In the genomic region with DNA sequence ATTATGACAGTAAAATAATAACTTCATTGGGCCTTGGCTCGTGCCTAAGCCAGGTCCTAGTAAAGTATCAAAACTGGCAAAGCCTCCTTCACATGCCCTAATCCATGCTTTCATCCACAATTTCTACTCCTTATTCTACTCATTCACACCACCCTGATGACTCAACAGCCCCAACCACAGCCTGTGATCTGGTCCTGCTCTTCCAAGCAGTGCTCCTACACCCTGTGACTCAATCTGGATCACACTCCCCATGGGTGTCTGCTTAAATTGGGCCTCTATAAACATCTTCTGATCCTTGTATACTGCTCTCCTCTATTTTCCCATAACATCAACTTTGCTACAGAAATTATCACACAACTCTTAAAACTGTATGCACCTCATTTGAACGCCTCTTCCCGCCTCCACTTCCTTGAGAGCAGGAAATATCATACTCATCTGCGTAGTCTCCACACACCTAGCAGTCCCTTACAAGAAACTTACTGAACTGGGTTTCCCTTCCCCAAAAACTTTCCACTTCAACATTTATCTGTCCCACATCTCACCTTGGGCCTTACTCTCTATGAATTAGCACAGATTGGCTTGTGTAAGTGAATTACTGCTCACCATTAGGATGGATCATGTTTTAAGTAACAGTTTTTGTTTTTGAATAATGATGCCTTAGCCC, we compare ENCODE assay signal across 9 cellular contexts. TPM values are rescaled to one million over a fixed set of nuclear protein-coding genes. Genes with fewer than 3 reads are reported as not detected.
DNase-seq lines count a peak whose midpoint lies in the region; TF ChIP-seq lines count a peak whose summit lies in the region.
"Had no signal": no experiment of that assay in that cellular context is flagged by ENCODE, and none has a peak within 500 bp of the region (broad histone marks: within the 10 kb centered on the region; RNA-seq: fewer than 3 reads in every experiment).

No MANE protein-coding gene starts in this region.

- TF ChIP-seq CTCF in brain microvascular endothelial cell (IDR thresholded peaks at IDR 0.05; ENCODE audit: low read depth, low read length, missing control alignments) (no peak), type B pancreatic cell (conservative IDR thresholded peaks at IDR 0.05) (no peak)

- H3K36me3 Mint-ChIP-seq in CD8-positive, alpha-beta memory T cell, result peaks cover 16 to 42% (median 17%) of the 10 kb centered on the region in 3 donors
- peaks cover 25% of the 10 kb centered on the region for H3K36me3 Mint-ChIP-seq in type B pancreatic cell

- H3K9me3 Mint-ChIP-seq in CD8-positive, alpha-beta memory T cell, result no peaks in the 10 kb centered on the region
- no peaks in the 10 kb centered on the region for H3K9me3 Mint-ChIP-seq in type B pancreatic cell

- DNase-seq in activated CD4-positive, alpha-beta T cell treated with anti-CD3 and anti-CD28 coated beads, Interleukin-2, amount 50 U/mL, for 48 hours, result peak; percentile 53 to 67
- DNase-seq in activated CD4-positive, alpha-beta T cell treated with anti-CD3 and anti-CD28 coated beads, Interleukin-2, amount 50 U/mL, for 4 hours, result no peak
- DNase-seq in HPDE6-E6E7 (ENCODE audit: extremely low spot score) (peak; percentile 27), brain microvascular endothelial cell (peak; percentile 49), SHP77 treated with DMSO at 0.1 percent for 48 hours (lab: John Stamatoyannopoulos, UW) (no peak), type B pancreatic cell (ENCODE audit: extremely low spot score, unreplicated experiment) (no peak)
- peak in 2 of 3 donors; percentile 40 to 45 for DNase-seq in stimulated activated CD4-positive, alpha-beta T cell treated with anti-CD3 and anti-CD28 coated beads, TNF-alpha, amount 100 ng/mL, for 48 hours (ENCODE audit: low read depth in 3 of 3)
- DNase-seq in CD8-positive, alpha-beta memory T cell, result no peak

- peaks cover 21% of the 10 kb centered on the region for H3K36me3 ChIP-seq in brain microvascular endothelial cell (replicated peaks)
- peaks cover 47% of the 10 kb centered on the region for H3K36me3 ChIP-seq in CD8-positive, alpha-beta memory T cell (ENCODE audit: insufficient read depth, low read length)

- no peak overlapping the region for H3K4me3 Mint-ChIP-seq in CD8-positive, alpha-beta memory T cell
- no peak overlapping the region for H3K4me3 Mint-ChIP-seq in type B pancreatic cell

- POLR2A ChIA-PET in CD8-positive, alpha-beta memory T cell (lab: Charles Lee), result no interaction called here

- no peaks in the 10 kb centered on the region for H3K9me3 ChIP-seq in CD8-positive, alpha-beta memory T cell (ENCODE audit: low read length)
- H3K9me3 ChIP-seq: thoracic aorta had no signal

- no peaks in the 10 kb centered on the region for H3K4me1 ChIP-seq in CD8-positive, alpha-beta memory T cell (ENCODE audit: insufficient read depth, low read length)

- H3K27ac Mint-ChIP-seq in CD8-positive, alpha-beta memory T cell, result peak overlapping the region in 4 of 8 donors; percentile 5 to 64 (median 47)
- no peak overlapping the region for H3K27ac Mint-ChIP-seq in type B pancreatic cell

- H3K4me3 ChIP-seq in brain microvascular endothelial cell (ENCODE audit: low read depth, low read length), result no peak overlapping the region
- no peak overlapping the region for H3K4me3 ChIP-seq in CD8-positive, alpha-beta memory T cell (ENCODE audit: low read length)
- H3K4me3 ChIP-seq: thoracic aorta had no signal

- no peak overlapping the region for H3K27ac ChIP-seq in brain microvascular endothelial cell
- H3K27ac ChIP-seq in CD8-positive, alpha-beta memory T cell (ENCODE audit: low read depth, low read length), result no peak overlapping the region
- H3K27ac ChIP-seq: thoracic aorta had no signal

- no peaks in the 10 kb centered on the region for H3K27me3 ChIP-seq in brain microvascular endothelial cell (replicated peaks)
- no peaks in the 10 kb centered on the region for H3K27me3 ChIP-seq in CD8-positive, alpha-beta memory T cell (ENCODE audit: insufficient read depth, low read length, poor library complexity, severe bottlenecking)

- in situ Hi-C loops in brain microvascular endothelial cell (cut with HindIII; ENCODE audit: low pct_ligation_motif_present, low sequenced_read_pairs), result no loop called here

- CTCF ChIA-PET in CD8-positive, alpha-beta memory T cell (lab: Charles Lee), result no interaction called here

- H3K27me3 Mint-ChIP-seq in CD8-positive, alpha-beta memory T cell, result no peaks in the 10 kb centered on the region
- no peaks in the 10 kb centered on the region for H3K27me3 Mint-ChIP-seq in type B pancreatic cell

- peaks cover 5 to 6% (median 5%) of the 10 kb centered on the region in 3 donors for H3K4me1 Mint-ChIP-seq in CD8-positive, alpha-beta memory T cell
- no peaks in the 10 kb centered on the region for H3K4me1 Mint-ChIP-seq in type B pancreatic cell (ENCODE audit: unreplicated experiment)

RNA-seq across cellular contexts. Expression of a gene that starts 15.9 kb away (rescaled TPM):
- total RNA-seq in CD8-positive, alpha-beta memory T cell, result 10 to 100 TPM; 54.0 to 59.9 TPM
- polyA plus RNA-seq in CD8-positive, alpha-beta memory T cell, result 16.9 TPM
- total RNA-seq in type B pancreatic cell (ENCODE audit: low replicate concordance), result 45.7 and 54.3 TPM in 2 replicates

RNA-seq across cellular contexts. Expression of a gene that starts 25.6 kb away (rescaled TPM):
- total RNA-seq in CD8-positive, alpha-beta memory T cell, result not detected
- polyA plus RNA-seq in CD8-positive, alpha-beta memory T cell, result not detected
- total RNA-seq in type B pancreatic cell (ENCODE audit: low replicate concordance), result 0.29 TPM in 1 of 2 replicates, not detected in the other
- total RNA-seq: thoracic aorta had no signal

Comparison
In these comparisons a context has a peak if more than half of its experiments do, and no peak if none do; other contexts are left out.
1. DNase-seq: peak in activated CD4-positive, alpha-beta T cell treated with anti-CD3 and anti-CD28 coated beads, Interleukin-2, amount 50 U/mL, for 48 hours (2 of 2), HPDE6-E6E7 (single experiment), brain microvascular endothelial cell (single experiment) and stimulated activated CD4-positive, alpha-beta T cell treated with anti-CD3 and anti-CD28 coated beads, TNF-alpha, amount 100 ng/mL, for 48 hours (2 of 3); none in activated CD4-positive, alpha-beta T cell treated with anti-CD3 and anti-CD28 coated beads, Interleukin-2, amount 50 U/mL, for 4 hours (0 of 2), SHP77 treated with DMSO at 0.1 percent for 48 hours (single experiment), CD8-positive, alpha-beta memory T cell (0 of 5) and type B pancreatic cell (single experiment).